Comparison of ENCODE assay signal across 9 cellular contexts in the genomic region with DNA sequence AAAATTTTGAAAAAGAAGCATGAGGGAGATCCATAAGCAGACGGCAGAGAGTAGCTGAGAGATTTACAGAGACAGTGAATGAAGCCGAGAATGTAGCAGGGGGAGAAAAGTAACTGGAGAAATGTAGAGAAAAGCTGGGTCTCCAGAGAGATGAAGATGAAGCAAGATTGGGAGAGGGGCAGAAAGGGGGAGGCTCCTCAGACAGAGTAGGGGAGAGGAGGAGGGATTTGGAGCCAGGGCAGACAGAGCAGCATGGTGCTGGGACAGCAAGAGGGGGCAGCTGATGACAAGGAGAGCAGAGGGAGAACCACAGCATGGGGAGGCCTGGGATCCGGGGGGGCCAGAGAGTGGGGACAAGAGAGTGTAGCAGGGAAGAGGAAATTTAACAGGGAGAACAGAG. TPM values are rescaled to one million over a fixed set of nuclear protein-coding genes. Genes with fewer than 3 reads are reported as not detected.
A peak's percentile ranks its signal among the peaks of the same experiment; 100 is the strongest.
DNase-seq lines count a peak whose midpoint lies in the region; ATAC-seq and TF ChIP-seq lines count a peak whose summit lies in the region.
"Had no signal": no experiment of that assay in that cellular context is flagged by ENCODE, and none has a peak within 500 bp of the region (broad histone marks: within the 10 kb centered on the region; RNA-seq: fewer than 3 reads in every experiment).

No MANE protein-coding gene starts in this region.

- peaks cover 27% of the 10 kb centered on the region for H3K36me3 Mint-ChIP-seq in memory B cell

- peak overlapping the region; percentile 57 to 98 (median 81) for H3K4me3 ChIP-seq in heart left ventricle
- H3K4me3 ChIP-seq in mammary epithelial cell (replicated peaks in 1 of 3; ENCODE audit: insufficient read depth in 1 of 3, low read depth in 2 of 3, low read length in 3 of 3) = peak overlapping the region; percentile 48 to 75 (median 58)
- peak overlapping the region; percentile 59 to 68 for H3K4me3 ChIP-seq in vagina

- no peaks in the 10 kb centered on the region for H3K36me3 ChIP-seq in heart left ventricle
- no peaks in the 10 kb centered on the region for H3K36me3 ChIP-seq in mammary epithelial cell (ENCODE audit: insufficient read depth, low read length)
- H3K36me3 ChIP-seq in vagina = no peaks in the 10 kb centered on the region

- H3K9me3 ChIP-seq in heart left ventricle (peaks cover 0 to 38% (median 20%) of the 10 kb centered on the region in 12 donors), mammary epithelial cell (replicated peaks; ENCODE audit: insufficient read depth, low read length) (peaks cover 23% of the 10 kb centered on the region), vagina (peaks cover 22% of the 10 kb centered on the region)

- peak overlapping the region; percentile 98 for H2AFZ ChIP-seq in mammary epithelial cell (ENCODE audit: low read depth, low read length)

- WGBS in heart left ventricle, 4 donors = 4 to 7% (median 6%) methylated on average over 3 of the region's 3 CpGs
- 0% methylated on average over 2 of the region's 3 CpGs for WGBS in mammary epithelial cell (ENCODE audit: low coverage, missing lambda C conversion rate)

- no peak for TF ChIP-seq CTCF in heart left ventricle (IDR thresholded peaks at IDR 0.05)
- TF ChIP-seq CTCF in mammary epithelial cell (conservative IDR thresholded peaks at IDR 0.05 in 1 of 2, IDR thresholded peaks at IDR 0.05 in 1 of 2; ENCODE audit: extremely low read depth in 1 of 2, insufficient read depth in 1 of 2, low read depth in 1 of 2, low read length in 2 of 2) = no peak
- TF ChIP-seq CTCF in vagina (IDR thresholded peaks at IDR 0.05) = no peak

- peak overlapping the region; percentile 85 for H3K4me2 ChIP-seq in mammary epithelial cell (ENCODE audit: insufficient read depth, low read depth, low read length)

- H3K4me1 Mint-ChIP-seq in memory B cell = peaks cover 12% of the 10 kb centered on the region

- H3K27ac ChIP-seq in heart left ventricle (peak overlapping the region in 10 of 12 donors; percentile 58 to 89 (median 80)), mammary epithelial cell (ENCODE audit: insufficient read depth, low read depth, low read length) (no peak overlapping the region), vagina (no peak overlapping the region)

- H3K4me3 Mint-ChIP-seq in memory B cell = peak overlapping the region; percentile 91

- dilution Hi-C loops in mammary epithelial cell (cut with HindIII; ENCODE audit: low sequenced_read_pairs) = no loop called here

- TF ChIP-seq POLR2A in heart left ventricle (IDR thresholded peaks at IDR 0.05) (no peak), vagina (IDR thresholded peaks at IDR 0.05) (no peak)

- no peak overlapping the region for H3K9ac ChIP-seq in mammary epithelial cell (ENCODE audit: insufficient read depth, low read length)

- CTCF ChIA-PET in mammary epithelial cell (lab: Charles Lee; ENCODE audit: low non-redundant PET) = no interaction called here

- ATAC-seq in heart left ventricle (peak in 1 of 4 donors; percentile 12), Right ventricle myocardium superior (ENCODE audit: poor library complexity) (no peak), memory B cell (ENCODE audit: low read depth) (no peak), HG03520 (IDR thresholded peaks at IDR 0.05; ENCODE audit: unreplicated experiment) (no peak), GM18909 (IDR thresholded peaks at IDR 0.05; ENCODE audit: poor library complexity, unreplicated experiment) (no peak)

- H4K20me1 ChIP-seq in mammary epithelial cell (ENCODE audit: insufficient read depth, low read length) = no peaks in the 10 kb centered on the region

- in situ Hi-C loops in mammary epithelial cell (cut with MboI; ENCODE audit: low sequenced_read_pairs in 2 of 2) = no loop called here

- H3K27ac Mint-ChIP-seq in memory B cell = peak overlapping the region; percentile 89

- H3K4me1 ChIP-seq in heart left ventricle = peaks cover 0 to 19% (median 7%) of the 10 kb centered on the region in 12 donors
- no peaks in the 10 kb centered on the region for H3K4me1 ChIP-seq in mammary epithelial cell (ENCODE audit: insufficient read depth, low read length)
- H3K4me1 ChIP-seq in vagina = peaks cover 7% of the 10 kb centered on the region

- H3K27me3 ChIP-seq in heart left ventricle (no peaks in the 10 kb centered on the region), mammary epithelial cell (ENCODE audit: insufficient read depth, low read length) (no peaks in the 10 kb centered on the region), vagina (no peaks in the 10 kb centered on the region)

- no TSS peak for BruUV-seq in mammary epithelial cell (replicated peaks; lab: Mats Ljungman, UMichigan)

- H3K79me2 ChIP-seq in mammary epithelial cell (ENCODE audit: insufficient read depth, low read length) = no peaks in the 10 kb centered on the region

- no peak for DNase-seq in heart left ventricle
- no peak for DNase-seq in Right ventricle myocardium superior
- DNase-seq in mammary epithelial cell = no peak
- DNase-seq in memory B cell (ENCODE audit: low spot score in 2 of 2) = no peak
- no peak for DNase-seq in vagina (ENCODE audit: extremely low spot score in 2 of 2)
- DNase-seq in HT-29 (ENCODE audit: low spot score) = no peak
- DNase-seq: NK-92 treated with Interleukin-12 subunit alpha and Interleukin-12 subunit beta, amount 100 ng/mL, for 24 hours had no signal

- no peaks in the 10 kb centered on the region for H3K27me3 Mint-ChIP-seq in memory B cell

- peaks cover 21% of the 10 kb centered on the region for H3K9me3 Mint-ChIP-seq in memory B cell

- intact Hi-C loops in heart left ventricle (cut with DNase I) (loop anchor here in 2 of 10 donors (5.0 kb wide), 1 partner anchor 40 kb away; the partner anchor contains the start of gene ZNF480 (in 2 of the 2)), Right ventricle myocardium superior (cut with DNase I) (no loop called here), mammary epithelial cell (cut with micrococcal nuclease) (loop anchor here (10.0 kb wide), 1 partner anchor 728 kb away; no protein-coding TSS in a partner anchor), vagina (cut with DNase I) (no loop called here)

RNA-seq across cellular contexts. Expression of gene ZNF610, which starts 0.9 kb away (rescaled TPM):
- total RNA-seq in heart left ventricle = 1 to 10 TPM; 2.5 to 8.2 (median 3.4) TPM
- polyA plus RNA-seq in heart left ventricle = 1 to 10 TPM; 2.4 to 2.8 TPM
- 3.0 TPM for total RNA-seq in Right ventricle myocardium superior
- total RNA-seq in mammary epithelial cell = 1 to 10 TPM in 1 of 2 donors, under 1 TPM in 1; 0.64 to 4.8 TPM
- polyA plus RNA-seq in mammary epithelial cell = 0.40 TPM
- polyA minus RNA-seq in mammary epithelial cell = not detected
- total RNA-seq in vagina = 0.98 TPM
- total RNA-seq in HT-29 (2014; rRNA removed; shearing (Covaris generic)) = not detected in 2 replicates

RNA-seq across cellular contexts. Expression of gene ZNF880, which starts 32.7 kb away (rescaled TPM):
- total RNA-seq in heart left ventricle = 10 to 100 TPM; 11.4 to 30.6 (median 17.0) TPM
- 10 to 100 TPM; 16.4 to 19.5 TPM for polyA plus RNA-seq in heart left ventricle
- total RNA-seq in Right ventricle myocardium superior = 19.4 TPM
- total RNA-seq in mammary epithelial cell = 10 to 100 TPM; 12.9 to 30.0 TPM
- polyA plus RNA-seq in mammary epithelial cell = 17.8 TPM
- polyA minus RNA-seq in mammary epithelial cell = 3.2 TPM
- 15.2 TPM for total RNA-seq in vagina
- not detected in 2 replicates for total RNA-seq in HT-29 (2014; rRNA removed; shearing (Covaris generic))

RNA-seq across cellular contexts. Expression of gene ZNF480, which starts 40.0 kb away (rescaled TPM):
- total RNA-seq in heart left ventricle (10 to 100 TPM in 8 of 9 donors, 1 to 10 TPM in 1; 9.8 to 20.2 (median 13.3) TPM), Right ventricle myocardium superior (15.9 TPM), mammary epithelial cell (1 to 10 TPM; 4.2 to 9.8 TPM), vagina (9.1 TPM)
- polyA plus RNA-seq in heart left ventricle (10 to 100 TPM; 10.3 to 16.3 TPM), mammary epithelial cell (3.9 TPM)
- 8.0 TPM for polyA minus RNA-seq in mammary epithelial cell
- 0.51 and 0.73 TPM in 2 replicates for total RNA-seq in HT-29 (2014; rRNA removed; shearing (Covaris generic))

Comparison
In these comparisons a context has a peak if more than half of its experiments do, and no peak if none do; other contexts are left out.
1. H3K27ac ChIP-seq: peak in heart left ventricle (10 of 12); none in mammary epithelial cell (single experiment) and vagina (single experiment).
2. RNA of gene ZNF880, which starts 32.7 kb away (total RNA-seq): 12.9 to 30.0 TPM in mammary epithelial cell, 19.4 TPM in Right ventricle myocardium superior (single experiment), 11.4 to 30.6 TPM in heart left ventricle and 15.2 TPM in vagina (single experiment); not detected in HT-29; every median in the first group is over 10 times any median in the second.
3. Peak in every context shown above with its lines, with median percentiles within 50 percentile points of each other: H3K4me3 ChIP-seq.